Comparison of ENCODE assay signal across 8 cellular contexts in the genomic region with DNA sequence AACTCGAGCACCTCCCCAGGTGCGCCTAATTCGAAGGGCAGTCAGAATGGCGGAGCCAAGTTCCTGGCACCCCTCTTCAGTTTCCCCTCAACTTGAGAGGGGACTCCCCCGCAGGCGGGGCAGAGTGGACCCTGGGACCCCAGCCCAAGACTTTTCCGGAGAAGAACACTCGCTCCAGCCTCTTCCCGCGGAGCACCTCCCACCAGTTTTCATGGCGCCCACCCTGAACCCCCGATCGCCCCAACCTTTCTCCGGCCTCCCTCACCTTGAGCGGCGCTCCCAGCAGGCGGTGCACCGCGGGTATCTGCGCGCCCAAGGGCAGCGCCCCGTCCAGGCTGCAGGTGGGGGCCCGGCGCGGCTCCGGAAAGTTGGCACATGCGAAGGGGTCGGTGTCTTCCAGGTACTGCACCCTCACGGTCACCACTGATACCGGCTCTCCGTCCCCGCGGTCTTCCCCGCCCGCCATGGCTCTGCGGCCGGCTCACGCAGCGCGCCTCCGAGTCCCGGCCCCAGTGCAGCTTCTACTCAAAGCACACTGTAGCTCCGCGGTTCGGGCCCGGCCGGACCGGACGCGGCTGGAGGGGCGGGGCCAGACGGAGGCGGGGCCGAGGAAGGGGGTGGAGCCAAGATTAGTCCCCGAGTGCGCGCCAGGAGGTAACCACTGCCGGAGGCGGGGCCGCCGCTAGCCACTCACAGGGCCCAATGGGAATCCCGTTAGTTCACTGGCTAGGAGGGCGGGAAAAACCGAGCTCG. TPM values are rescaled to one million over a fixed set of nuclear protein-coding genes. Genes with fewer than 3 reads are reported as not detected.
A peak's percentile ranks its signal among the peaks of the same experiment; 100 is the strongest.
DNase-seq lines count a peak whose midpoint lies in the region; ATAC-seq and TF ChIP-seq lines count a peak whose summit lies in the region.

A gene (minus strand): TSS at position 537 of the 753 bp plus-strand sequence. CDS start 71 bp downstream, at position 466.

- no peaks in the 10 kb centered on the region for H3K36me3 ChIP-seq in CD4-positive, CD25-positive, alpha-beta regulatory T cell (ENCODE audit: control insufficient read depth, insufficient read depth, low read length)
- H3K36me3 ChIP-seq in liver (ENCODE audit: control insufficient read depth in 4 of 4, insufficient read depth in 3 of 4, low read depth in 1 of 4, low read length in 3 of 4), result no peaks in the 10 kb centered on the region

- no peaks in the 10 kb centered on the region for H3K36me3 Mint-ChIP-seq in CD4-positive, CD25-positive, alpha-beta regulatory T cell

- H3K27ac Mint-ChIP-seq in CD4-positive, CD25-positive, alpha-beta regulatory T cell, result peak within 1 kb of the TSS; percentile 80 to 93 (median 91)

- peaks cover 56% of the 10 kb centered on the region for H3K4me1 ChIP-seq in CD4-positive, CD25-positive, alpha-beta regulatory T cell (ENCODE audit: control insufficient read depth, insufficient read depth, low read length, poor library complexity, severe bottlenecking)
- peaks cover 17 to 49% (median 33%) of the 10 kb centered on the region in 4 donors for H3K4me1 ChIP-seq in liver (ENCODE audit: control insufficient read depth in 4 of 4, insufficient read depth in 4 of 4, low read length in 3 of 4)

- peak; percentile 91 to 97 (median 93) for DNase-seq in CD4-positive, CD25-positive, alpha-beta regulatory T cell
- DNase-seq in HK-2 (ENCODE audit: unreplicated experiment), result peak; percentile 99
- DNase-seq in NCI-H82 treated with DMSO at 0.1 percent for 48 hours (lab: John Stamatoyannopoulos, UW; ENCODE audit: unreplicated experiment), result peak; percentile 85
- DNase-seq in activated CD4-positive, alpha-beta T cell treated with anti-CD3 and anti-CD28 coated beads, Interleukin-2, amount 50 U/mL, for 48 hours, result peak; percentile 100
- peak; percentile 98 for DNase-seq in dermis blood vessel endothelial cell
- DNase-seq in stimulated activated CD4-positive, alpha-beta T cell treated with anti-CD3 and anti-CD28 coated beads, Interleukin-4, amount 100 ng/mL, for 1 hour, result peak; percentile 97

- H3K27me3 Mint-ChIP-seq in CD4-positive, CD25-positive, alpha-beta regulatory T cell, result peaks cover 31% of the 10 kb centered on the region

- peak in 1 of 2 donors; percentile 10 for TF ChIP-seq RAD21 in liver (IDR thresholded peaks at IDR 0.05)

- H3K4me3 ChIP-seq in CD4-positive, CD25-positive, alpha-beta regulatory T cell (ENCODE audit: low read depth, low read length), result peak within 1 kb of the TSS; percentile 72
- peak within 1 kb of the TSS; percentile 57 to 62 (median 59) for H3K4me3 ChIP-seq in liver (ENCODE audit: low read depth in 1 of 3, low read length in 3 of 3)

- H3K27me3 ChIP-seq in CD4-positive, CD25-positive, alpha-beta regulatory T cell (ENCODE audit: control insufficient read depth, insufficient read depth, low read length), result peaks cover 13% of the 10 kb centered on the region
- H3K27me3 ChIP-seq in liver (ENCODE audit: control insufficient read depth in 4 of 4, insufficient read depth in 4 of 4, low read length in 3 of 4), result peaks cover 0 to 13% (median 1%) of the 10 kb centered on the region in 4 donors

- H3K27ac ChIP-seq in CD4-positive, CD25-positive, alpha-beta regulatory T cell (ENCODE audit: insufficient read depth, low read length, poor library complexity, severe bottlenecking), result peak within 1 kb of the TSS; percentile 68
- H3K27ac ChIP-seq in liver (ENCODE audit: low read depth in 1 of 2, low read length in 2 of 2), result peak within 1 kb of the TSS; percentile 85 to 88

- H3K4me3 Mint-ChIP-seq in CD4-positive, CD25-positive, alpha-beta regulatory T cell, result peak within 1 kb of the TSS; percentile 89 to 96 (median 91)

- H3K9me3 Mint-ChIP-seq in CD4-positive, CD25-positive, alpha-beta regulatory T cell, result no peaks in the 10 kb centered on the region

- peaks cover 9 to 55% (median 32%) of the 10 kb centered on the region in 4 donors for H3K4me1 Mint-ChIP-seq in CD4-positive, CD25-positive, alpha-beta regulatory T cell

- WGBS in liver, result 2% methylated on average over 66 of the region's 66 CpGs

- TF ChIP-seq CTCF in liver (IDR thresholded peaks at IDR 0.05; ENCODE audit: low read depth, low read length, missing input control), result no peak

- peak within 1 kb of the TSS; percentile 45 to 66 for H3K9ac ChIP-seq in liver (ENCODE audit: low read depth in 1 of 2, low read length in 2 of 2)

- ATAC-seq in CD4-positive, CD25-positive, alpha-beta regulatory T cell (ENCODE audit: low read depth in 2 of 2), result peak; percentile 78 to 80
- peak; percentile 54 for ATAC-seq in GM19452 (IDR thresholded peaks at IDR 0.05; ENCODE audit: unreplicated experiment)

- H3K9me3 ChIP-seq in CD4-positive, CD25-positive, alpha-beta regulatory T cell (ENCODE audit: control insufficient read depth in 2 of 2, low read length in 2 of 2), result no peaks in the 10 kb centered on the region
- H3K9me3 ChIP-seq in liver (ENCODE audit: control insufficient read depth in 4 of 4, low read length in 3 of 4), result no peaks in the 10 kb centered on the region

TF ChIP-seq in liver, 16 proteins besides CTCF, POLR2A, EP300 and RAD21:
- peak in 1 of 2 donors; percentile 44 for TF ChIP-seq GABPA (IDR thresholded peaks at IDR 0.05 in 1 of 2, conservative IDR thresholded peaks at IDR 0.05 in 1 of 2)
- TF ChIP-seq, protein P1, sequence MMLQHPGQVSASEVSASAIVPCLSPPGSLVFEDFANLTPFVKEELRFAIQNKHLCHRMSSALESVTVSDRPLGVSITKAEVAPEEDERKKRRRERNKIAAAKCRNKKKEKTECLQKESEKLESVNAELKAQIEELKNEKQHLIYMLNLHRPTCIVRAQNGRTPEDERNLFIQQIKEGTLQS (IDR thresholded peaks at IDR 0.05), result no peak
- TF ChIP-seq HNF4A (conservative IDR thresholded peaks at IDR 0.05), result no peak
- TF ChIP-seq, protein P2, sequence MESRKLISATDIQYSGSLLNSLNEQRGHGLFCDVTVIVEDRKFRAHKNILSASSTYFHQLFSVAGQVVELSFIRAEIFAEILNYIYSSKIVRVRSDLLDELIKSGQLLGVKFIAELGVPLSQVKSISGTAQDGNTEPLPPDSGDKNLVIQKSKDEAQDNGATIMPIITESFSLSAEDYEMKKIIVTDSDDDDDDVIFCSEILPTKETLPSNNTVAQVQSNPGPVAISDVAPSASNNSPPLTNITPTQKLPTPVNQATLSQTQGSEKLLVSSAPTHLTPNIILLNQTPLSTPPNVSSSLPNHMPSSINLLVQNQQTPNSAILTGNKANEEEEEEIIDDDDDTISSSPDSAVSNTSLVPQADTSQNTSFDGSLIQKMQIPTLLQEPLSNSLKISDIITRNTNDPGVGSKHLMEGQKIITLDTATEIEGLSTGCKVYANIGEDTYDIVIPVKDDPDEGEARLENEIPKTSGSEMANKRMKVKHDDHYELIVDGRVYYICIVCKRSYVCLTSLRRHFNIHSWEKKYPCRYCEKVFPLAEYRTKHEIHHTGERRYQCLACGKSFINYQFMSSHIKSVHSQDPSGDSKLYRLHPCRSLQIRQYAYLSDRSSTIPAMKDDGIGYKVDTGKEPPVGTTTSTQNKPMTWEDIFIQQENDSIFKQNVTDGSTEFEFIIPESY (IDR thresholded peaks at IDR 0.05), result peak; percentile 90
- peak; percentile 34 for TF ChIP-seq TAF1 (conservative IDR thresholded peaks at IDR 0.05)
- TF ChIP-seq SP1 (IDR thresholded peaks at IDR 0.05), result peak; percentile 49

RNA-seq across cellular contexts. Expression of the gene that starts here (rescaled TPM):
- 34.5 TPM for total RNA-seq in CD4-positive, CD25-positive, alpha-beta regulatory T cell
- polyA plus RNA-seq in CD4-positive, CD25-positive, alpha-beta regulatory T cell, result 1 to 10 TPM; 1.9 to 4.5 (median 3.4) TPM
- total RNA-seq in dermis blood vessel endothelial cell (25.5 and 37.4 TPM in 2 replicates), liver (1 to 10 TPM; 5.4 to 6.4 TPM)
- 1 to 10 TPM; 2.2 to 2.9 TPM for polyA plus RNA-seq in liver

Comparison
In these comparisons a context has a peak if more than half of its experiments do, and no peak if none do; other contexts are left out.
1. Peak in every context shown above with its lines: DNase-seq, ATAC-seq, H3K4me3 ChIP-seq and H3K27ac ChIP-seq.